ENCODE assay signal across 1 cellular context in genomic region chr16:31467151-31467550, GRCh38.
TF ChIP-seq lines count a peak whose summit lies in the region.

No MANE protein-coding gene starts in this region.

TF ChIP-seq in HepG2, 621 proteins besides CTCF, POLR2A, EP300 and RAD21:
- TF ChIP-seq BATF2 (CRISPR knock-in tag; IDR thresholded peaks at IDR 0.05): no peak
TF ChIP-seq in HepG2: peak in this region for 0.
